Comparison of ENCODE assay signal across 20 cellular contexts in genomic region chr3:101038880-101039279, GRCh38. TPM values are rescaled to one million over a fixed set of nuclear protein-coding genes. Genes with fewer than 3 reads are reported as not detected.
DNase-seq lines count a peak whose midpoint lies in the region; ATAC-seq, FAIRE-seq and TF ChIP-seq lines count a peak whose summit lies in the region.
"Had no signal": no experiment of that assay in that cellular context is flagged by ENCODE, and none has a peak within 500 bp of the region (broad histone marks: within the 10 kb centered on the region; RNA-seq: fewer than 3 reads in every experiment).

No MANE protein-coding gene starts in this region.

- no peaks in the 10 kb centered on the region for H3K36me3 ChIP-seq in MM.1S (replicated peaks; ENCODE audit: insufficient read depth, low read length)
- H3K36me3 ChIP-seq: gastrocnemius medialis, SJCRH30 had no signal

- no peak overlapping the region for H3K9ac ChIP-seq in MM.1S (ENCODE audit: low read length)
- H3K9ac ChIP-seq: KMS-11 had no signal

- H3F3A ChIP-seq in MM.1S (ENCODE audit: insufficient read depth, low read length), result no peaks in the 10 kb centered on the region

- no peaks in the 10 kb centered on the region for H4K20me1 ChIP-seq in MM.1S (ENCODE audit: insufficient read depth, low read length)

- no peak for TF ChIP-seq CTCF in MM.1S (IDR thresholded peaks at IDR 0.05; ENCODE audit: low read length)

- no peaks in the 10 kb centered on the region for H3K9me3 ChIP-seq in MM.1S (replicated peaks; ENCODE audit: insufficient read depth, low read length)
- H3K9me3 ChIP-seq: gastrocnemius medialis had no signal

- no peak overlapping the region for H3K4me3 ChIP-seq in MM.1S (ENCODE audit: low read length)
- H3K4me3 ChIP-seq: gastrocnemius medialis, SJCRH30 had no signal

- DNase-seq in EL, result peak; percentile 45
- DNase-seq in MM.1S, result no peak
- peak; percentile 86 for DNase-seq in fibroblast of gingiva (ENCODE audit: low read depth)
- no peak for DNase-seq in sciatic nerve (ENCODE audit: low spot score)
- no peak for DNase-seq in D341Med (ENCODE audit: low spot score)
- DNase-seq in HTR-8/SVneo (ENCODE audit: insufficient read length, low spot score), result no peak
- DNase-seq: activated CD4-positive, alpha-beta memory T cell treated with anti-CD3 and anti-CD28 coated beads, Interleukin-2, amount 10 ng/mL, durations not matched to agents 7 days and 5 days; activated CD4-positive, CD25-positive, alpha-beta regulatory T cell; activated naive CD4-positive, alpha-beta T cell treated with anti-CD3 and anti-CD28 coated beads for 36 hours; activated T-cell treated with anti-CD3 and anti-CD28 coated beads, Interleukin-2, amount 50 U/mL, for 1 hour; C1 segment of cervical spinal cord; gastrocnemius medialis; kidney glomerular epithelial cell; posterior cingulate gyrus; stimulated activated CD4-positive, alpha-beta T cell treated with anti-CD3 and anti-CD28 coated beads, Interleukin-4, amount 100 ng/mL, for 4 hours had no signal

- no peaks in the 10 kb centered on the region for H3K79me2 ChIP-seq in MM.1S (ENCODE audit: low read length)

- ATAC-seq in sciatic nerve (peak; percentile 33), HG03159 (IDR thresholded peaks at IDR 0.05; ENCODE audit: unreplicated experiment) (no peak), HG03095 (IDR thresholded peaks at IDR 0.05; ENCODE audit: unreplicated experiment) (no peak)

- H3K27me3 ChIP-seq in MM.1S (replicated peaks; ENCODE audit: insufficient read depth, low read length), result no peaks in the 10 kb centered on the region
- H3K27me3 ChIP-seq: gastrocnemius medialis, SJCRH30 had no signal

- peak overlapping the region; percentile 40; the same call in 1 of the 2 replicates for H3K4me2 ChIP-seq in MM.1S (ENCODE audit: low read depth, low read length)
- H3K4me2 ChIP-seq: KMS-11 had no signal

- 0 out of 2 replicates have a peak overlapping the region, but pooled peaks have one; percentile 6 for H2AFZ ChIP-seq in MM.1S (ENCODE audit: low read length)

- H3K4me1 ChIP-seq in MM.1S (ENCODE audit: low read length), result peaks cover 7% of the 10 kb centered on the region
- H3K4me1 ChIP-seq: gastrocnemius medialis had no signal

- no peak overlapping the region; the same call in 1 of the 2 replicates for H3K27ac ChIP-seq in MM.1S (ENCODE audit: low read length)
- H3K27ac ChIP-seq: KMS-11, SJCRH30 had no signal

- intact Hi-C loops in sciatic nerve (cut with DNase I), result no loop called here

- no peak for FAIRE-seq in HTR-8/SVneo (lab: Jason Lieb, UNC)
- FAIRE-seq: colon had no signal

- no peaks in the 10 kb centered on the region for H3K9me2 ChIP-seq in MM.1S (replicated peaks; ENCODE audit: insufficient read depth, low read length)

RNA-seq across cellular contexts. Expression of gene ABI3BP, which starts 45.7 kb away (rescaled TPM):
- 369 TPM for total RNA-seq in sciatic nerve
- total RNA-seq: activated CD4-positive, alpha-beta memory T cell treated with anti-CD3 and anti-CD28 coated beads, Interleukin-2, amount 10 ng/mL, durations not matched to agents 7 days and 5 days; activated naive CD4-positive, alpha-beta T cell treated with anti-CD3 and anti-CD28 coated beads for 36 hours had no signal

Comparison
In these comparisons a context has a peak if more than half of its experiments do, and no peak if none do; other contexts are left out.
1. DNase-seq: peak in EL (single experiment) and fibroblast of gingiva (single experiment); none in MM.1S (single experiment), sciatic nerve (single experiment), D341Med (single experiment) and HTR-8/SVneo (single experiment).